In the genomic region with DNA sequence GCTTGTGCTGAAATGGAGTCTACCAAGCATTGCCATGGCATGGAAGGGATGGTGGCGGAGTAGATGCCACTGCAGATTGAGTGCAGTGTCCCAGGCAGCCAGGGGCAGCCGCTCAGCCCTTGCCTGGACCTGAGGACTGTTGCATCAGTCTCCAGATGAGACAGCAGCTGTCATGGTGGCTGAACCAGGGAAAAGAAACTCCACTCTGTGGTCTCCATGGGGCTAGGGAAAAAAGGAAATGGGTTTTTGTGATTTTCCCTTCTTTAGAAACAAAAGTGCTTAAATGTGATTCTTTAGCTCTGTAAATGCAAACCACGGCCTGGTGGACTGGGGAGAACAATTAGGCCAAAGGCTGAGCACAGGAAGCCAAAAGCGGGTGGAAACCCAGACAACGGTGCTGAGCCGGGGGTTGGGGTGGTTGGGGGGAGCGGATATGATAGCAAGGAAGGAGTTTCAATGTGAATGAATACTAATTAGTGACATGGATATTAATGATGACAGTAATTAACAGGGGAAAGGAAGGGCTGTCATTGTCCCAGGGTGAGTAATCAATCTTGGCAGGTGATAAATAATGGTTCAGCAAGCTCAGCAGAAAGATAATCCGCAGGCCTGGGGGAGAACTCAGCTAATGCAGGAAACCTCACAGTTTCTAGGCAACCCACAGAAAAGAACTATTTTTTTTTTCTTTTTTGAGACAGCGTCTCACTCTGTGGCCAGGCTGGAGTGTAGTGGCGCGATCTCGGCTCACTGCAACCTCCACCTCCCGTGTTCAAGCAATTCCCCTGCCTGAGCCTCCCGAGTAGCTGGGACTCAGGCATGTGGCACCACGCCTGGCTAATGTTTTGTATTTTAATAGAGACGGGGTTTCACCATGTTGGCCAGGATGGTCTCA, we compare ENCODE assay signal across 8 cellular contexts.
DNase-seq lines count a peak whose midpoint lies in the region; ATAC-seq and TF ChIP-seq lines count a peak whose summit lies in the region.

No MANE protein-coding gene starts in this region.

- ATAC-seq in GM19438 (IDR thresholded peaks at IDR 0.05; ENCODE audit: low read depth, unreplicated experiment), result peak; percentile 64
- peak; percentile 66 for ATAC-seq in HG03571 (IDR thresholded peaks at IDR 0.05; ENCODE audit: unreplicated experiment)
- peak; percentile 47 for ATAC-seq in lung (ENCODE audit: insufficient read depth, low FRiP score)
- no peak for ATAC-seq in gastrocnemius medialis

- TF ChIP-seq POLR2A in transverse colon (IDR thresholded peaks at IDR 0.05) (no peak), gastrocnemius medialis (IDR thresholded peaks at IDR 0.05) (no peak)

- in situ Hi-C loops in transverse colon (cut with MboI; ENCODE audit: low pct_ligation_motif_present in 1 of 4, low pct_unique_long_range_greater_than_20kb in 1 of 4, low sequenced_read_pairs in 3 of 4), result no loop called here
- in situ Hi-C loops in gastrocnemius medialis (cut with MboI; ENCODE audit: low sequenced_read_pairs in 4 of 4), result no loop called here

- no peaks in the 10 kb centered on the region for H3K36me3 ChIP-seq in lung (ENCODE audit: control insufficient read depth in 2 of 2, insufficient read depth in 2 of 2, low read length in 2 of 2)
- no peaks in the 10 kb centered on the region for H3K36me3 ChIP-seq in transverse colon
- H3K36me3 ChIP-seq in gastrocnemius medialis, result no peaks in the 10 kb centered on the region

- H3K4me3 ChIP-seq in lung (no peak overlapping the region), transverse colon (no peak overlapping the region), gastrocnemius medialis (no peak overlapping the region)

- H3K27ac ChIP-seq in lung (ENCODE audit: low read depth in 1 of 2, low read length in 1 of 2) (no peak overlapping the region), transverse colon (no peak overlapping the region), gastrocnemius medialis (no peak overlapping the region)

- peak; percentile 16 for DNase-seq in activated T-cell treated with anti-CD3 and anti-CD28 coated beads for 1 hour (ENCODE audit: low read depth)
- no peak for DNase-seq in lung (ENCODE audit: low spot score)
- DNase-seq in transverse colon, result peak; percentile 17
- DNase-seq in gastrocnemius medialis, result no peak
- DNase-seq in GM03348 (ENCODE audit: low spot score), result no peak
- DNase-seq in cerebellar cortex (ENCODE audit: low spot score), result no peak

- 25 to 49% methylated on average over 16 of the region's 16 CpGs for WGBS in lung, 2 donors
- WGBS in transverse colon (ENCODE audit: low coverage in 1 of 2), 2 donors, result 39 to 61% methylated on average over 7 to 16 of the region's 16 CpGs

- TF ChIP-seq CTCF in lung (IDR thresholded peaks at IDR 0.05; ENCODE audit: control extremely low read depth, extremely low read depth) (no peak), transverse colon (IDR thresholded peaks at IDR 0.05) (no peak), gastrocnemius medialis (IDR thresholded peaks at IDR 0.05 in 4 of 5, conservative IDR thresholded peaks at IDR 0.05 in 1 of 5) (no peak)

- no peak for TF ChIP-seq EP300 in transverse colon (IDR thresholded peaks at IDR 0.05; ENCODE audit: low read depth)

- H3K9me3 ChIP-seq in lung (ENCODE audit: control insufficient read depth in 2 of 2, insufficient read depth in 1 of 2, low read length in 1 of 2), result peaks cover 0 to 2% of the 10 kb centered on the region in 2 donors
- no peaks in the 10 kb centered on the region for H3K9me3 ChIP-seq in transverse colon
- H3K9me3 ChIP-seq in gastrocnemius medialis, result no peaks in the 10 kb centered on the region

- H3K4me1 ChIP-seq in lung (ENCODE audit: control insufficient read depth in 2 of 2, insufficient read depth in 2 of 2, low read length in 2 of 2), result peaks cover 0 to 3% of the 10 kb centered on the region in 2 donors
- H3K4me1 ChIP-seq in transverse colon, result peaks cover 0 to 17% (median 6%) of the 10 kb centered on the region in 4 donors
- no peaks in the 10 kb centered on the region for H3K4me1 ChIP-seq in gastrocnemius medialis

- H3K27me3 ChIP-seq in lung (ENCODE audit: control insufficient read depth, insufficient read depth) (no peaks in the 10 kb centered on the region), transverse colon (no peaks in the 10 kb centered on the region), gastrocnemius medialis (no peaks in the 10 kb centered on the region)

- intact Hi-C loops in transverse colon (cut with DNase I; ENCODE audit: low total_unique reads), result no loop called here
- intact Hi-C loops in gastrocnemius medialis (cut with DNase I; ENCODE audit: low total_unique reads), result no loop called here

Comparison
In these comparisons a context has a peak if more than half of its experiments do, and no peak if none do; other contexts are left out.
1. ATAC-seq: peak in GM19438 (single experiment), HG03571 (single experiment) and lung (single experiment); none in gastrocnemius medialis (0 of 2).
2. DNase-seq: peak in activated T-cell treated with anti-CD3 and anti-CD28 coated beads for 1 hour (single experiment) and transverse colon (single experiment); none in lung (single experiment), gastrocnemius medialis (0 of 2), GM03348 (single experiment) and cerebellar cortex (single experiment).